In the genomic region with DNA sequence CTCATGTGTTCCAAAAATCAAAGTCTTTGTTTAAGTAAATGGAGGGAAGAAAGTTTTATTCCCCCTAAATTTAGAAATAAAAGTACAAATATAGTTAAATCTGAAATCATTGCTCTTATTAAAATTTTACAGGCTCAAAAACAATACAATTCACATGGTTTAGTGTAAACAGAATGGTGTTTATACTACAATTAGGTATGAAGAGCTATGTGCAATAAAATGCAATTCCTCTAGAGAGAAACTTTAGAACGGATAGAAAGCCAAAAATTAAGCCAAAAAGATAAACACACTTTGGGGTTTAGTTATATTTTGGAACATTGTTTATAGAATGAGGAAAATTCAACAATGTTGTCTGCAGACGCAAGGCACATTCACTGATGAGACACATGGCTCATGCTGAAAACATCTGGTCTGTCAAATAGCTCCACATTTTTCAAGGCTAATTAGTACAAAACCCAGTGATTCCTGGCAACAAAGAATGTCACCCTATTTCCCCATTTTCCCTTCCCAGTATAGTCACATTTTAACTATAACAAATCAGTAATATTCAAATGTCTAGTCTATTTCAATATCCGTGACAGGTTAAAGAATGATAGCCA, we compare ENCODE assay signal across 1 cellular context.
TF ChIP-seq lines count a peak whose summit lies in the region.

No MANE protein-coding gene starts in this region.

TF ChIP-seq in HepG2, 621 proteins besides CTCF, POLR2A, EP300 and RAD21 (continued from another document and continues in another):
- TF ChIP-seq, protein P1, sequence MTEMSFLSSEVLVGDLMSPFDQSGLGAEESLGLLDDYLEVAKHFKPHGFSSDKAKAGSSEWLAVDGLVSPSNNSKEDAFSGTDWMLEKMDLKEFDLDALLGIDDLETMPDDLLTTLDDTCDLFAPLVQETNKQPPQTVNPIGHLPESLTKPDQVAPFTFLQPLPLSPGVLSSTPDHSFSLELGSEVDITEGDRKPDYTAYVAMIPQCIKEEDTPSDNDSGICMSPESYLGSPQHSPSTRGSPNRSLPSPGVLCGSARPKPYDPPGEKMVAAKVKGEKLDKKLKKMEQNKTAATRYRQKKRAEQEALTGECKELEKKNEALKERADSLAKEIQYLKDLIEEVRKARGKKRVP (CRISPR knock-in tag; IDR thresholded peaks at IDR 0.05), result 0 out of 4 replicates have a peak, but pooled peaks of 1 of the 2 experiments have one; percentile 15
- no peak for TF ChIP-seq HNF4G (IDR thresholded peaks at IDR 0.05; ENCODE audit: borderline replicate concordance, low read depth, low read length)
- no peak for TF ChIP-seq HNF4G (CRISPR knock-in tag; IDR thresholded peaks at IDR 0.05; ENCODE audit: borderline replicate concordance, low read depth)
- TF ChIP-seq NBN (conservative IDR thresholded peaks at IDR 0.05), result no peak
- TF ChIP-seq, protein P2, sequence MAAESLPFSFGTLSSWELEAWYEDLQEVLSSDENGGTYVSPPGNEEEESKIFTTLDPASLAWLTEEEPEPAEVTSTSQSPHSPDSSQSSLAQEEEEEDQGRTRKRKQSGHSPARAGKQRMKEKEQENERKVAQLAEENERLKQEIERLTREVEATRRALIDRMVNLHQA (CRISPR knock-in tag; IDR thresholded peaks at IDR 0.05), result no peak
- TF ChIP-seq TCF7 (IDR thresholded peaks at IDR 0.05; ENCODE audit: low read depth), result no peak
- peak; percentile 21; the same call in 1 of the 2 replicates for TF ChIP-seq ZNF816 (CRISPR knock-in tag; IDR thresholded peaks at IDR 0.05; ENCODE audit: borderline replicate concordance)
- TF ChIP-seq, protein P3, sequence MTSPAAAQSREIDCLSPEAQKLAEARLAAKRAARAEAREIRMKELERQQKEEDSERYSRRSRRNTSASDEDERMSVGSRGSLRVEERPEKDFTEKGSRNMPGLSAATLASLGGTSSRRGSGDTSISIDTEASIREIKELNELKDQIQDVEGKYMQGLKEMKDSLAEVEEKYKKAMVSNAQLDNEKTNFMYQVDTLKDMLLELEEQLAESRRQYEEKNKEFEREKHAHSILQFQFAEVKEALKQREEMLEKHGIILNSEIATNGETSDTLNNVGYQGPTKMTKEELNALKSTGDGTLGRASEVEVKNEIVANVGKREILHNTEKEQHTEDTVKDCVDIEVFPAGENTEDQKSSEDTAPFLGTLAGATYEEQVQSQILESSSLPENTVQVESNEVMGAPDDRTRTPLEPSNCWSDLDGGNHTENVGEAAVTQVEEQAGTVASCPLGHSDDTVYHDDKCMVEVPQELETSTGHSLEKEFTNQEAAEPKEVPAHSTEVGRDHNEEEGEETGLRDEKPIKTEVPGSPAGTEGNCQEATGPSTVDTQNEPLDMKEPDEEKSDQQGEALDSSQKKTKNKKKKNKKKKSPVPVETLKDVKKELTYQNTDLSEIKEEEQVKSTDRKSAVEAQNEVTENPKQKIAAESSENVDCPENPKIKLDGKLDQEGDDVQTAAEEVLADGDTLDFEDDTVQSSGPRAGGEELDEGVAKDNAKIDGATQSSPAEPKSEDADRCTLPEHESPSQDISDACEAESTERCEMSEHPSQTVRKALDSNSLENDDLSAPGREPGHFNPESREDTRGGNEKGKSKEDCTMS (CRISPR knock-in tag; conservative IDR thresholded peaks at IDR 0.05), result no peak
- TF ChIP-seq, protein P4, sequence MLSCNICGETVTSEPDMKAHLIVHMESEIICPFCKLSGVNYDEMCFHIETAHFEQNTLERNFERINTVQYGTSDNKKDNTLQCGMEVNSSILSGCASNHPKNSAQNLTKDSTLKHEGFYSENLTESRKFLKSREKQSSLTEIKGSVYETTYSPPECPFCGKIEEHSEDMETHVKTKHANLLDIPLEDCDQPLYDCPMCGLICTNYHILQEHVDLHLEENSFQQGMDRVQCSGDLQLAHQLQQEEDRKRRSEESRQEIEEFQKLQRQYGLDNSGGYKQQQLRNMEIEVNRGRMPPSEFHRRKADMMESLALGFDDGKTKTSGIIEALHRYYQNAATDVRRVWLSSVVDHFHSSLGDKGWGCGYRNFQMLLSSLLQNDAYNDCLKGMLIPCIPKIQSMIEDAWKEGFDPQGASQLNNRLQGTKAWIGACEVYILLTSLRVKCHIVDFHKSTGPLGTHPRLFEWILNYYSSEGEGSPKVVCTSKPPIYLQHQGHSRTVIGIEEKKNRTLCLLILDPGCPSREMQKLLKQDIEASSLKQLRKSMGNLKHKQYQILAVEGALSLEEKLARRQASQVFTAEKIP (CRISPR knock-in tag; IDR thresholded peaks at IDR 0.05; ENCODE audit: borderline replicate concordance), result no peak
- no peak for TF ChIP-seq ATRX (CRISPR knock-in tag; IDR thresholded peaks at IDR 0.05; ENCODE audit: borderline replicate concordance)
- no peak for TF ChIP-seq HDAC6 (IDR thresholded peaks at IDR 0.05; ENCODE audit: low read depth, low read length)
- 0 out of 2 replicates have a peak, but pooled peaks have one; percentile 45 for TF ChIP-seq TGIF2 (CRISPR knock-in tag; IDR thresholded peaks at IDR 0.05)
- TF ChIP-seq, protein P5, sequence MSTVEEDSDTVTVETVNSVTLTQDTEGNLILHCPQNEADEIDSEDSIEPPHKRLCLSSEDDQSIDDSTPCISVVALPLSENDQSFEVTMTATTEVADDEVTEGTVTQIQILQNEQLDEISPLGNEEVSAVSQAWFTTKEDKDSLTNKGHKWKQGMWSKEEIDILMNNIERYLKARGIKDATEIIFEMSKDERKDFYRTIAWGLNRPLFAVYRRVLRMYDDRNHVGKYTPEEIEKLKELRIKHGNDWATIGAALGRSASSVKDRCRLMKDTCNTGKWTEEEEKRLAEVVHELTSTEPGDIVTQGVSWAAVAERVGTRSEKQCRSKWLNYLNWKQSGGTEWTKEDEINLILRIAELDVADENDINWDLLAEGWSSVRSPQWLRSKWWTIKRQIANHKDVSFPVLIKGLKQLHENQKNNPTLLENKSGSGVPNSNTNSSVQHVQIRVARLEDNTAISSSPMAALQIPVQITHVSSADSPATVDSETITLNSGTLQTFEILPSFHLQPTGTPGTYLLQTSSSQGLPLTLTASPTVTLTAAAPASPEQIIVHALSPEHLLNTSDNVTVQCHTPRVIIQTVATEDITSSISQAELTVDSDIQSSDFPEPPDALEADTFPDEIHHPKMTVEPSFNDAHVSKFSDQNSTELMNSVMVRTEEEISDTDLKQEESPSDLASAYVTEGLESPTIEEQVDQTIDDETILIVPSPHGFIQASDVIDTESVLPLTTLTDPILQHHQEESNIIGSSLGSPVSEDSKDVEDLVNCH (CRISPR knock-in tag; IDR thresholded peaks at IDR 0.05), result no peak
- TF ChIP-seq ARID2 (CRISPR knock-in tag; IDR thresholded peaks at IDR 0.05; ENCODE audit: borderline replicate concordance), result no peak
- no peak for TF ChIP-seq YY1 (IDR thresholded peaks at IDR 0.05; ENCODE audit: insufficient read depth, insufficient replicate concordance, low read depth, low read length)
- no peak for TF ChIP-seq SNAI1 (CRISPR knock-in tag; IDR thresholded peaks at IDR 0.05; ENCODE audit: borderline replicate concordance)
- 0 out of 2 replicates have a peak, but pooled peaks have one; percentile 1 for TF ChIP-seq NR2F6 (IDR thresholded peaks at IDR 0.05)
- no peak for TF ChIP-seq NR2F6 (CRISPR knock-in tag; IDR thresholded peaks at IDR 0.05)
- TF ChIP-seq REXO4 (CRISPR knock-in tag; IDR thresholded peaks at IDR 0.05; ENCODE audit: borderline replicate concordance), result no peak
- no peak for TF ChIP-seq ETV6 (CRISPR knock-in tag; conservative IDR thresholded peaks at IDR 0.05)
- TF ChIP-seq HOXA5 (CRISPR knock-in tag; IDR thresholded peaks at IDR 0.05), result no peak
- TF ChIP-seq SALL1 (CRISPR knock-in tag; IDR thresholded peaks at IDR 0.05), result no peak
- TF ChIP-seq, protein P6, sequence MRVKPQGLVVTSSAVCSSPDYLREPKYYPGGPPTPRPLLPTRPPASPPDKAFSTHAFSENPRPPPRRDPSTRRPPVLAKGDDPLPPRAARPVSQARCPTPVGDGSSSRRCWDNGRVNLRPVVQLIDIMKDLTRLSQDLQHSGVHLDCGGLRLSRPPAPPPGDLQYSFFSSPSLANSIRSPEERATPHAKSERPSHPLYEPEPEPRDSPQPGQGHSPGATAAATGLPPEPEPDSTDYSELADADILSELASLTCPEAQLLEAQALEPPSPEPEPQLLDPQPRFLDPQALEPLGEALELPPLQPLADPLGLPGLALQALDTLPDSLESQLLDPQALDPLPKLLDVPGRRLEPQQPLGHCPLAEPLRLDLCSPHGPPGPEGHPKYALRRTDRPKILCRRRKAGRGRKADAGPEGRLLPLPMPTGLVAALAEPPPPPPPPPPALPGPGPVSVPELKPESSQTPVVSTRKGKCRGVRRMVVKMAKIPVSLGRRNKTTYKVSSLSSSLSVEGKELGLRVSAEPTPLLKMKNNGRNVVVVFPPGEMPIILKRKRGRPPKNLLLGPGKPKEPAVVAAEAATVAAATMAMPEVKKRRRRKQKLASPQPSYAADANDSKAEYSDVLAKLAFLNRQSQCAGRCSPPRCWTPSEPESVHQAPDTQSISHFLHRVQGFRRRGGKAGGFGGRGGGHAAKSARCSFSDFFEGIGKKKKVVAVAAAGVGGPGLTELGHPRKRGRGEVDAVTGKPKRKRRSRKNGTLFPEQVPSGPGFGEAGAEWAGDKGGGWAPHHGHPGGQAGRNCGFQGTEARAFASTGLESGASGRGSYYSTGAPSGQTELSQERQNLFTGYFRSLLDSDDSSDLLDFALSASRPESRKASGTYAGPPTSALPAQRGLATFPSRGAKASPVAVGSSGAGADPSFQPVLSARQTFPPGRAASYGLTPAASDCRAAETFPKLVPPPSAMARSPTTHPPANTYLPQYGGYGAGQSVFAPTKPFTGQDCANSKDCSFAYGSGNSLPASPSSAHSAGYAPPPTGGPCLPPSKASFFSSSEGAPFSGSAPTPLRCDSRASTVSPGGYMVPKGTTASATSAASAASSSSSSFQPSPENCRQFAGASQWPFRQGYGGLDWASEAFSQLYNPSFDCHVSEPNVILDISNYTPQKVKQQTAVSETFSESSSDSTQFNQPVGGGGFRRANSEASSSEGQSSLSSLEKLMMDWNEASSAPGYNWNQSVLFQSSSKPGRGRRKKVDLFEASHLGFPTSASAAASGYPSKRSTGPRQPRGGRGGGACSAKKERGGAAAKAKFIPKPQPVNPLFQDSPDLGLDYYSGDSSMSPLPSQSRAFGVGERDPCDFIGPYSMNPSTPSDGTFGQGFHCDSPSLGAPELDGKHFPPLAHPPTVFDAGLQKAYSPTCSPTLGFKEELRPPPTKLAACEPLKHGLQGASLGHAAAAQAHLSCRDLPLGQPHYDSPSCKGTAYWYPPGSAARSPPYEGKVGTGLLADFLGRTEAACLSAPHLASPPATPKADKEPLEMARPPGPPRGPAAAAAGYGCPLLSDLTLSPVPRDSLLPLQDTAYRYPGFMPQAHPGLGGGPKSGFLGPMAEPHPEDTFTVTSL (CRISPR knock-in tag; IDR thresholded peaks at IDR 0.05; ENCODE audit: borderline replicate concordance), result peak; percentile 28; the same call in 1 of the 2 replicates
- TF ChIP-seq FOXP1 (IDR thresholded peaks at IDR 0.05), result no peak
- TF ChIP-seq FOXP1 (CRISPR knock-in tag; IDR thresholded peaks at IDR 0.05), result 0 out of 2 replicates have a peak, but pooled peaks have one; percentile 12
- no peak for TF ChIP-seq SOX13 (IDR thresholded peaks at IDR 0.05)
- peak in 1 of 2 experiments; percentile 43; a peak in 1 of 4 replicates for TF ChIP-seq SOX13 (CRISPR knock-in tag; conservative IDR thresholded peaks at IDR 0.05 in 1 of 2, IDR thresholded peaks at IDR 0.05 in 1 of 2)
- no peak for TF ChIP-seq MTF1 (CRISPR knock-in tag; IDR thresholded peaks at IDR 0.05)
- TF ChIP-seq, protein P7, sequence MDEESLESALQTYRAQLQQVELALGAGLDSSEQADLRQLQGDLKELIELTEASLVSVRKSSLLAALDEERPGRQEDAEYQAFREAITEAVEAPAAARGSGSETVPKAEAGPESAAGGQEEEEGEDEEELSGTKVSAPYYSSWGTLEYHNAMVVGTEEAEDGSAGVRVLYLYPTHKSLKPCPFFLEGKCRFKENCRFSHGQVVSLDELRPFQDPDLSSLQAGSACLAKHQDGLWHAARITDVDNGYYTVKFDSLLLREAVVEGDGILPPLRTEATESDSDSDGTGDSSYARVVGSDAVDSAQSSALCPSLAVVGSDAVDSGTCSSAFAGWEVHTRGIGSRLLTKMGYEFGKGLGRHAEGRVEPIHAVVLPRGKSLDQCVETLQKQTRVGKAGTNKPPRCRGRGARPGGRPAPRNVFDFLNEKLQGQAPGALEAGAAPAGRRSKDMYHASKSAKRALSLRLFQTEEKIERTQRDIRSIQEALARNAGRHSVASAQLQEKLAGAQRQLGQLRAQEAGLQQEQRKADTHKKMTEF (CRISPR knock-in tag; IDR thresholded peaks at IDR 0.05), result 0 out of 2 replicates have a peak, but pooled peaks have one; percentile 33
- TF ChIP-seq, protein P8, sequence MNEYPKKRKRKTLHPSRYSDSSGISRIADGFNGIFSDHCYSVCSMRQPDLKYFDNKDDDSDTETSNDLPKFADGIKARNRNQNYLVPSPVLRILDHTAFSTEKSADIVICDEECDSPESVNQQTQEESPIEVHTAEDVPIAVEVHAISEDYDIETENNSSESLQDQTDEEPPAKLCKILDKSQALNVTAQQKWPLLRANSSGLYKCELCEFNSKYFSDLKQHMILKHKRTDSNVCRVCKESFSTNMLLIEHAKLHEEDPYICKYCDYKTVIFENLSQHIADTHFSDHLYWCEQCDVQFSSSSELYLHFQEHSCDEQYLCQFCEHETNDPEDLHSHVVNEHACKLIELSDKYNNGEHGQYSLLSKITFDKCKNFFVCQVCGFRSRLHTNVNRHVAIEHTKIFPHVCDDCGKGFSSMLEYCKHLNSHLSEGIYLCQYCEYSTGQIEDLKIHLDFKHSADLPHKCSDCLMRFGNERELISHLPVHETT (CRISPR knock-in tag; conservative IDR thresholded peaks at IDR 0.05), result no peak
- no peak for TF ChIP-seq ONECUT2 (CRISPR knock-in tag; IDR thresholded peaks at IDR 0.05)
- TF ChIP-seq ZNF496 (CRISPR knock-in tag; IDR thresholded peaks at IDR 0.05; ENCODE audit: insufficient replicate concordance), result no peak
- TF ChIP-seq ZNF383 (CRISPR knock-in tag; IDR thresholded peaks at IDR 0.05; ENCODE audit: borderline replicate concordance), result no peak
- TF ChIP-seq, protein P9, sequence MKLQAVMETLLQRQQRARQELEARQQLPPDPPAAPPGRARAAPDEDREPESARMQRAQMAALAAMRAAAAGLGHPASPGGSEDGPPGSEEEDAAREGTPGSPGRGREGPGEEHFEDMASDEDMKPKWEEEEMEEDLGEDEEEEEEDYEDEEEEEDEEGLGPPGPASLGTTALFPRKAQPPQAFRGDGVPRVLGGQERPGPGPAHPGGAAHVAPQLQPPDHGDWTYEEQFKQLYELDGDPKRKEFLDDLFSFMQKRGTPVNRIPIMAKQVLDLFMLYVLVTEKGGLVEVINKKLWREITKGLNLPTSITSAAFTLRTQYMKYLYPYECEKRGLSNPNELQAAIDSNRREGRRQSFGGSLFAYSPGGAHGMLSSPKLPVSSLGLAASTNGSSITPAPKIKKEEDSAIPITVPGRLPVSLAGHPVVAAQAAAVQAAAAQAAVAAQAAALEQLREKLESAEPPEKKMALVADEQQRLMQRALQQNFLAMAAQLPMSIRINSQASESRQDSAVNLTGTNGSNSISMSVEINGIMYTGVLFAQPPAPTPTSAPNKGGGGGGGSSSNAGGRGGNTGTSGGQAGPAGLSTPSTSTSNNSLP (IDR thresholded peaks at IDR 0.05; ENCODE audit: low read depth, low read length), result no peak
